In genomic region chr12:64802180-64802775, GRCh38 we compare ENCODE assay signal across 8 cellular contexts.
DNase-seq lines count a peak whose midpoint lies in the region; ATAC-seq and TF ChIP-seq lines count a peak whose summit lies in the region.
"Not testable (repeated sequence)": the region's sequence is repeated elsewhere in the genome, so short reads cannot be mapped to it uniquely, and the experiment has no call there.

No MANE protein-coding gene starts in this region.

- peak; percentile 57 for ATAC-seq in HG02571 (IDR thresholded peaks at IDR 0.05; ENCODE audit: unreplicated experiment)

- H3K9me3 ChIP-seq in tibial artery = not testable (repeated sequence)

- H3K4me1 ChIP-seq in tibial artery = not testable (repeated sequence)

- not testable (repeated sequence) for H3K36me3 Mint-ChIP-seq in nephron (ENCODE audit: low read depth)

- TF ChIP-seq CTCF in foreskin fibroblast (IDR thresholded peaks at IDR 0.05; ENCODE audit: low read depth, low read length) (peak; percentile 75), nephron (IDR thresholded peaks at IDR 0.05; ENCODE audit: unreplicated experiment in 3 of 3) (peak; percentile 75 to 77 (median 76)), tibial artery (IDR thresholded peaks at IDR 0.05) (peak; percentile 53 to 83)

- H3K9me3 Mint-ChIP-seq in nephron = not testable (repeated sequence)

- not testable (repeated sequence) for H3K27me3 ChIP-seq in tibial artery

- not testable (repeated sequence) for H3K4me1 Mint-ChIP-seq in nephron

- not testable (repeated sequence) for H3K27ac Mint-ChIP-seq in nephron

- intact Hi-C loops in tibial artery (cut with DNase I; ENCODE audit: low total_unique reads) = not testable (repeated sequence)

- not testable (repeated sequence) for H3K36me3 ChIP-seq in tibial artery

- DNase-seq in EL (peak; percentile 37), NCI-H146 (lab: John Stamatoyannopoulos, UW) (peak; percentile 30), SW480 (ENCODE audit: low spot score) (peak; percentile 36), foreskin fibroblast (peak; percentile 18 to 68), tibial artery (peak in 1 of 2 donors; percentile 28)
- DNase-seq in activated naive CD4-positive, alpha-beta T cell treated with Interleukin-2 at 50 U/mL for 16 hours = peak; percentile 60

- not testable (repeated sequence) for H3K4me3 Mint-ChIP-seq in nephron

- H3K4me3 ChIP-seq in foreskin fibroblast (ENCODE audit: low read depth in 1 of 2, low read length in 2 of 2); tibial artery: not testable (repeated sequence)

- H3K27me3 Mint-ChIP-seq in nephron (ENCODE audit: low read depth) = peaks cover 13% of the 10 kb centered on the region

- H3K27ac ChIP-seq in tibial artery = not testable (repeated sequence)
